Comparison of ENCODE assay signal across 15 cellular contexts in genomic region chr1:236023926-236024565, GRCh38. TPM values are rescaled to one million over a fixed set of nuclear protein-coding genes. Genes with fewer than 3 reads are reported as not detected.
DNase-seq lines count a peak whose midpoint lies in the region; ATAC-seq and TF ChIP-seq lines count a peak whose summit lies in the region.
"Had no signal": no experiment of that assay in that cellular context is flagged by ENCODE, and none has a peak within 500 bp of the region (broad histone marks: within the 10 kb centered on the region; RNA-seq: fewer than 3 reads in every experiment).

No MANE protein-coding gene starts in this region.

- no peaks in the 10 kb centered on the region for H3K36me3 Mint-ChIP-seq in Calu3 (ENCODE audit: insufficient read depth, unreplicated experiment)

- peaks cover 0 to 28% of the 10 kb centered on the region in 2 donors for H3K4me1 ChIP-seq in right atrium auricular region
- no peaks in the 10 kb centered on the region for H3K4me1 ChIP-seq in osteoblast (ENCODE audit: insufficient read depth, low read length)
- peaks cover 32% of the 10 kb centered on the region for H3K4me1 ChIP-seq in vagina

- no peak overlapping the region for H3K4me3 Mint-ChIP-seq in Calu3 (ENCODE audit: low read depth, unreplicated experiment)

- no peaks in the 10 kb centered on the region for H3K79me2 ChIP-seq in osteoblast (ENCODE audit: insufficient read depth, low read length)

- intact Hi-C loops in left cardiac atrium (cut with DNase I), result no loop called here
- intact Hi-C loops in vagina (cut with DNase I), result loop anchor here (5.0 kb wide), 1 partner anchor 33 kb away; no protein-coding TSS in a partner anchor
- intact Hi-C loops in Calu3 (cut with micrococcal nuclease; ENCODE audit: unreplicated experiment), result no loop called here

- peaks cover 13% of the 10 kb centered on the region for H3K27me3 Mint-ChIP-seq in Calu3 (ENCODE audit: unreplicated experiment)

- H4K20me1 ChIP-seq in osteoblast (ENCODE audit: insufficient read depth, low read length), result no peaks in the 10 kb centered on the region

- CTCF ChIA-PET in Calu3 (lab: Charles Lee), result no interaction called here

- H3K4me1 Mint-ChIP-seq in Calu3 (ENCODE audit: low read depth, unreplicated experiment), result no peaks in the 10 kb centered on the region

- H3K27me3 ChIP-seq in right atrium auricular region (no peaks in the 10 kb centered on the region), osteoblast (ENCODE audit: insufficient read depth, low read length) (no peaks in the 10 kb centered on the region), vagina (no peaks in the 10 kb centered on the region)

- no peak for TF ChIP-seq CTCF in right atrium auricular region (IDR thresholded peaks at IDR 0.05)
- TF ChIP-seq CTCF in osteoblast (IDR thresholded peaks at IDR 0.05; ENCODE audit: extremely low read depth, low read depth, low read length), result no peak
- TF ChIP-seq CTCF in vagina (IDR thresholded peaks at IDR 0.05), result no peak
- no peak for TF ChIP-seq CTCF in Calu3 (IDR thresholded peaks at IDR 0.05; ENCODE audit: unreplicated experiment)

- no peak for ATAC-seq in left cardiac atrium

- no peak overlapping the region for H2AFZ ChIP-seq in osteoblast (ENCODE audit: low read length)

- no TSS peak for BruUV-seq in Calu3 (replicated peaks; lab: Mats Ljungman, UMichigan)

- H3K4me3 ChIP-seq in right atrium auricular region, result no peak overlapping the region
- no peak overlapping the region for H3K4me3 ChIP-seq in osteoblast (ENCODE audit: insufficient read depth, low read length)
- H3K4me3 ChIP-seq in vagina, result no peak overlapping the region

- H3K27ac ChIP-seq in right atrium auricular region (peak overlapping the region; percentile 36 to 39), osteoblast (ENCODE audit: low read depth, low read length) (no peak overlapping the region), vagina (peak overlapping the region; percentile 43)
- H3K27ac ChIP-seq: C4-2B, KMS-11, RWPE1 had no signal

- H3K27ac Mint-ChIP-seq in Calu3 (ENCODE audit: unreplicated experiment), result no peak overlapping the region

- no peak for TF ChIP-seq POLR2A in vagina (IDR thresholded peaks at IDR 0.05)

- DNase-seq in right atrium auricular region (ENCODE audit: low spot score) (no peak), left cardiac atrium (no peak), RPMI7951 (ENCODE audit: low read depth) (peak; percentile 60), osteoblast (ENCODE audit: insufficient read length, low spot score, missing footprints) (peak; percentile 49), vagina (ENCODE audit: extremely low spot score in 2 of 2) (no peak), Calu3 (no peak), DMS 273 treated with DMSO at 0.1 percent for 48 hours (lab: John Stamatoyannopoulos, UW) (no peak), GM19238 (ENCODE audit: insufficient read length, low spot score) (no peak)
- DNase-seq: NCI-H1417 treated with DMSO at 0.1 percent for 48 hours, NCI-H187 treated with DMSO at 0.1 percent for 48 hours, NCI-H2227 treated with DMSO at 0.1 percent for 48 hours, NCI-H510A treated with DMSO at 0.1 percent for 48 hours had no signal

- H3K9me3 ChIP-seq in right atrium auricular region, result no peaks in the 10 kb centered on the region
- no peaks in the 10 kb centered on the region for H3K9me3 ChIP-seq in osteoblast (ENCODE audit: low read depth, low read length)
- H3K9me3 ChIP-seq in vagina, result no peaks in the 10 kb centered on the region

- H3K9me3 Mint-ChIP-seq in Calu3 (ENCODE audit: low read depth, unreplicated experiment), result no peaks in the 10 kb centered on the region

- H3K36me3 ChIP-seq in right atrium auricular region (peaks cover 88% of the 10 kb centered on the region), osteoblast (ENCODE audit: insufficient read depth, low read length) (peaks cover 10% of the 10 kb centered on the region), vagina (peaks cover 0 to 50% of the 10 kb centered on the region in 2 donors)

- no peak overlapping the region for H3K4me2 ChIP-seq in osteoblast (ENCODE audit: insufficient read depth, low read length)
- H3K4me2 ChIP-seq: KMS-11 had no signal

RNA-seq across cellular contexts. Expression of gene NID1, which starts 40.8 kb away (rescaled TPM):
- total RNA-seq in right atrium auricular region (100 to 1,000 TPM in 1 of 2 donors, 10 to 100 TPM in 1; 95.1 to 112 TPM), left cardiac atrium (10 to 100 TPM; 70.6 to 86.8 TPM), osteoblast (40.2 and 46.3 TPM in 2 replicates), vagina (154 TPM), Calu3 (2022) (4.4 and 8.6 TPM in 2 replicates)
- 50.9 and 60.2 TPM in 2 replicates for total RNA-seq in RPMI7951 (2014; rRNA removed; shearing (Covaris generic))

Comparison
In these comparisons a context has a peak if more than half of its experiments do, and no peak if none do; other contexts are left out.
1. DNase-seq: peak in RPMI7951 (single experiment) and osteoblast (single experiment); none in right atrium auricular region (single experiment), left cardiac atrium (single experiment), vagina (0 of 2), Calu3 (single experiment), DMS 273 treated with DMSO at 0.1 percent for 48 hours (single experiment) and GM19238 (single experiment).